Comparison of ENCODE assay signal across 21 cellular contexts in the genomic region with DNA sequence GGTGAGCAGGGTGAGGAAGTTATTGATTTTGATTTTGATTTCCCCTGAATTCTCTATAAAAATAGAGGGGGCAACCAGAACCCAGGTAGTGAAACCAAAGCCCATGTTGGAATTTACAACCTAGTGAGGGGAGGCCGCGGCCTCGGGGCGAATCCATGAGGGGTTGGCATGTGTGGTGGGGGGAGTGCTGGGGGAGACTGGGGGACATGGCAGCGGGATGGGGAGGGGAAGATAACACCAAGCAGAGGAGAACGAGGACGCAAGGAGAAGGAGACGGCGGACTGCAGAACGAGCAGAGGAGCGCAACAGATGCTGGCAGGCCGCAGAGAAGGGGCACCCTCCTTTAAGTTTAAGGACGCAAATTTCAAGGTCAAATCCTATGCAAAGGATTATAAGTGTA.
"Had no signal": no experiment of that assay in that cellular context is flagged by ENCODE, and none has a peak within 500 bp of the region (broad histone marks: within the 10 kb centered on the region; RNA-seq: fewer than 3 reads in every experiment).

No MANE protein-coding gene starts in this region.

- H3K27ac Mint-ChIP-seq: activated CD4-positive, alpha-beta memory T cell treated with anti-CD3 and anti-CD28 coated beads for 36 hours; activated CD4-positive, alpha-beta T cell treated with anti-CD3 and anti-CD28 coated beads, Interleukin-2, amount 10 ng/mL, durations not matched to agents 7 days and 5 days; activated T-cell treated with anti-CD3 and anti-CD28 coated beads, Interleukin-2, amount 50 U/mL, for 72 hours; activated T-helper 2 cell treated with anti-CD3 and anti-CD28 coated beads, Interferon-gamma antibody, Interleukin-2, Interleukin-4, amounts not matched to agents 10 μg/mL and 5 μg/mL and 100 μg/mL, durations not matched to agents 14 hours and 24 hours and 36 hours; IgD-negative memory B cell; T-helper 17 cell; WTC11 had no signal

- DNase-seq: activated CD4-positive, alpha-beta memory T cell treated with anti-CD3 and anti-CD28 coated beads for 36 hours; activated CD4-positive, alpha-beta T cell treated with anti-CD3 and anti-CD28 coated beads, Interleukin-2, amount 10 ng/mL, durations not matched to agents 7 days and 5 days; activated CD8-positive, alpha-beta memory T cell treated with anti-CD3 and anti-CD28 coated beads for 24 hours; activated gamma-delta T cell treated with Interleukin-2 at 50 U/mL for 16 hours; activated naive CD4-positive, alpha-beta T cell treated with anti-CD3 and anti-CD28 coated beads, Interleukin-2, amount 10 ng/mL, durations not matched to agents 7 days and 5 days; activated T-cell treated with anti-CD3 and anti-CD28 coated beads, Interleukin-2, amount 50 U/mL, for 72 hours; body of pancreas; central memory CD4-positive, alpha-beta T cell; NCI-H1092; NCI-H1417; NCI-H1930; NCI-H2107; NCI-H345; NCI-H510A; Right ventricle myocardium superior; SJCRH30; T-helper 17 cell; T-helper 9 cell had no signal

- H3K36me3 Mint-ChIP-seq: activated CD4-positive, alpha-beta memory T cell treated with anti-CD3 and anti-CD28 coated beads for 36 hours; activated naive CD4-positive, alpha-beta T cell treated with anti-CD3 and anti-CD28 coated beads, Interleukin-2, amount 10 ng/mL, durations not matched to agents 7 days and 5 days; IgD-negative memory B cell; WTC11 had no signal

- H3K9me3 Mint-ChIP-seq: activated CD4-positive, alpha-beta memory T cell treated with anti-CD3 and anti-CD28 coated beads for 36 hours; activated CD4-positive, alpha-beta T cell treated with anti-CD3 and anti-CD28 coated beads, Interleukin-2, amount 10 ng/mL, durations not matched to agents 7 days and 5 days; activated naive CD4-positive, alpha-beta T cell treated with anti-CD3 and anti-CD28 coated beads, Interleukin-2, amount 10 ng/mL, durations not matched to agents 7 days and 5 days; activated T-cell treated with anti-CD3 and anti-CD28 coated beads, Interleukin-2, amount 50 U/mL, for 72 hours; activated T-helper 2 cell treated with anti-CD3 and anti-CD28 coated beads, Interferon-gamma antibody, Interleukin-2, Interleukin-4, amounts not matched to agents 10 μg/mL and 5 μg/mL and 100 μg/mL, durations not matched to agents 14 hours and 24 hours and 36 hours; IgD-negative memory B cell; WTC11 had no signal

- H3K4me3 Mint-ChIP-seq: activated CD4-positive, alpha-beta memory T cell treated with anti-CD3 and anti-CD28 coated beads for 36 hours; activated CD4-positive, alpha-beta T cell treated with anti-CD3 and anti-CD28 coated beads, Interleukin-2, amount 10 ng/mL, durations not matched to agents 7 days and 5 days; activated naive CD4-positive, alpha-beta T cell treated with anti-CD3 and anti-CD28 coated beads, Interleukin-2, amount 10 ng/mL, durations not matched to agents 7 days and 5 days; activated T-cell treated with anti-CD3 and anti-CD28 coated beads, Interleukin-2, amount 50 U/mL, for 72 hours; IgD-negative memory B cell; T-helper 17 cell; WTC11 had no signal

- ATAC-seq: activated T-cell treated with anti-CD3 and anti-CD28 coated beads, Interleukin-2, amount 50 U/mL, for 72 hours; body of pancreas; T-helper 17 cell; WTC11 had no signal
